In the genomic region with DNA sequence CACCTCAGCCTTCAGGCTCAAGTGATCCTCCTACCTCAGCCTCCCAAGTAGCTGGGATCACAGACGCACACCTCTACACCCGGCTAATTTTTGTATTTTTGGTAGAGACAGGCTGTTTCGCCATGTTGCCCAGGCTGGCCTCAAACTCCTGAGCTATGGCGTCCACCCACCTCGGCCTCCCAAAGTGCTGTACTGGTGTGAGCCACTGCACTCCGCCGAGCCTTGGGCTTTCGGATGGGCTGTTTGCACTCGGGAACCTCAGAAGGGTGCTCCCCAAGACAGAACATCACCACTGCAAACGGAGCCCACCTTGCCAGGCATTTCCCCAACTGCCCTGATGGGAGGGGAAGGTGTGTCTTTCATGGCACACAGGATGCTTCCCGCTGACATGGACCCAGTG, we compare ENCODE assay signal across 1 cellular context.
TF ChIP-seq lines count a peak whose summit lies in the region.

No MANE protein-coding gene starts in this region.

TF ChIP-seq in H1, 55 proteins besides CTCF, POLR2A, EP300 and RAD21:
- TF ChIP-seq TCF12 (IDR thresholded peaks at IDR 0.05; ENCODE audit: low read depth, low read length) (no peak), GABPA (IDR thresholded peaks at IDR 0.05; ENCODE audit: borderline replicate concordance, insufficient read depth, low read length) (no peak), CTBP2 (IDR thresholded peaks at IDR 0.05; ENCODE audit: borderline replicate concordance, insufficient read depth, insufficient read length, low read length) (no peak), SP2 (IDR thresholded peaks at IDR 0.05; ENCODE audit: low read length) (no peak), NRF1 (IDR thresholded peaks at IDR 0.05; ENCODE audit: low read depth, low read length) (no peak), TAF1 (IDR thresholded peaks at IDR 0.05; ENCODE audit: low read depth, low read length) (no peak), SRF (IDR thresholded peaks at IDR 0.05; ENCODE audit: low read depth, low read length) (no peak), ZNF274 (IDR thresholded peaks at IDR 0.05; ENCODE audit: borderline replicate concordance, extremely low read depth, low read length) (no peak), JUN (IDR thresholded peaks at IDR 0.05; ENCODE audit: low read depth, low read length) (no peak), YY1 (IDR thresholded peaks at IDR 0.05; ENCODE audit: low read depth, low read length) (no peak), TAF7 (optimal IDR thresholded peaks at IDR 0.05; ENCODE audit: borderline replicate concordance, low read depth, low read length) (no peak), SP1 (IDR thresholded peaks at IDR 0.05; ENCODE audit: low read depth, low read length) (no peak), SP4 (IDR thresholded peaks at IDR 0.05; ENCODE audit: low read length) (no peak), ASH2L (IDR thresholded peaks at IDR 0.05; ENCODE audit: low read length) (no peak), KDM1A (IDR thresholded peaks at IDR 0.05; ENCODE audit: borderline replicate concordance, low read length) (no peak), RFX5 (IDR thresholded peaks at IDR 0.05; ENCODE audit: borderline replicate concordance, low read depth, low read length) (no peak), SUZ12 (IDR thresholded peaks at IDR 0.05; ENCODE audit: low read length) (no peak)
- TF ChIP-seq, protein P1, sequence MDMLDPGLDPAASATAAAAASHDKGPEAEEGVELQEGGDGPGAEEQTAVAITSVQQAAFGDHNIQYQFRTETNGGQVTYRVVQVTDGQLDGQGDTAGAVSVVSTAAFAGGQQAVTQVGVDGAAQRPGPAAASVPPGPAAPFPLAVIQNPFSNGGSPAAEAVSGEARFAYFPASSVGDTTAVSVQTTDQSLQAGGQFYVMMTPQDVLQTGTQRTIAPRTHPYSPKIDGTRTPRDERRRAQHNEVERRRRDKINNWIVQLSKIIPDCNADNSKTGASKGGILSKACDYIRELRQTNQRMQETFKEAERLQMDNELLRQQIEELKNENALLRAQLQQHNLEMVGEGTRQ (IDR thresholded peaks at IDR 0.05; ENCODE audit: low read length), result no peak
- TF ChIP-seq, protein P2, sequence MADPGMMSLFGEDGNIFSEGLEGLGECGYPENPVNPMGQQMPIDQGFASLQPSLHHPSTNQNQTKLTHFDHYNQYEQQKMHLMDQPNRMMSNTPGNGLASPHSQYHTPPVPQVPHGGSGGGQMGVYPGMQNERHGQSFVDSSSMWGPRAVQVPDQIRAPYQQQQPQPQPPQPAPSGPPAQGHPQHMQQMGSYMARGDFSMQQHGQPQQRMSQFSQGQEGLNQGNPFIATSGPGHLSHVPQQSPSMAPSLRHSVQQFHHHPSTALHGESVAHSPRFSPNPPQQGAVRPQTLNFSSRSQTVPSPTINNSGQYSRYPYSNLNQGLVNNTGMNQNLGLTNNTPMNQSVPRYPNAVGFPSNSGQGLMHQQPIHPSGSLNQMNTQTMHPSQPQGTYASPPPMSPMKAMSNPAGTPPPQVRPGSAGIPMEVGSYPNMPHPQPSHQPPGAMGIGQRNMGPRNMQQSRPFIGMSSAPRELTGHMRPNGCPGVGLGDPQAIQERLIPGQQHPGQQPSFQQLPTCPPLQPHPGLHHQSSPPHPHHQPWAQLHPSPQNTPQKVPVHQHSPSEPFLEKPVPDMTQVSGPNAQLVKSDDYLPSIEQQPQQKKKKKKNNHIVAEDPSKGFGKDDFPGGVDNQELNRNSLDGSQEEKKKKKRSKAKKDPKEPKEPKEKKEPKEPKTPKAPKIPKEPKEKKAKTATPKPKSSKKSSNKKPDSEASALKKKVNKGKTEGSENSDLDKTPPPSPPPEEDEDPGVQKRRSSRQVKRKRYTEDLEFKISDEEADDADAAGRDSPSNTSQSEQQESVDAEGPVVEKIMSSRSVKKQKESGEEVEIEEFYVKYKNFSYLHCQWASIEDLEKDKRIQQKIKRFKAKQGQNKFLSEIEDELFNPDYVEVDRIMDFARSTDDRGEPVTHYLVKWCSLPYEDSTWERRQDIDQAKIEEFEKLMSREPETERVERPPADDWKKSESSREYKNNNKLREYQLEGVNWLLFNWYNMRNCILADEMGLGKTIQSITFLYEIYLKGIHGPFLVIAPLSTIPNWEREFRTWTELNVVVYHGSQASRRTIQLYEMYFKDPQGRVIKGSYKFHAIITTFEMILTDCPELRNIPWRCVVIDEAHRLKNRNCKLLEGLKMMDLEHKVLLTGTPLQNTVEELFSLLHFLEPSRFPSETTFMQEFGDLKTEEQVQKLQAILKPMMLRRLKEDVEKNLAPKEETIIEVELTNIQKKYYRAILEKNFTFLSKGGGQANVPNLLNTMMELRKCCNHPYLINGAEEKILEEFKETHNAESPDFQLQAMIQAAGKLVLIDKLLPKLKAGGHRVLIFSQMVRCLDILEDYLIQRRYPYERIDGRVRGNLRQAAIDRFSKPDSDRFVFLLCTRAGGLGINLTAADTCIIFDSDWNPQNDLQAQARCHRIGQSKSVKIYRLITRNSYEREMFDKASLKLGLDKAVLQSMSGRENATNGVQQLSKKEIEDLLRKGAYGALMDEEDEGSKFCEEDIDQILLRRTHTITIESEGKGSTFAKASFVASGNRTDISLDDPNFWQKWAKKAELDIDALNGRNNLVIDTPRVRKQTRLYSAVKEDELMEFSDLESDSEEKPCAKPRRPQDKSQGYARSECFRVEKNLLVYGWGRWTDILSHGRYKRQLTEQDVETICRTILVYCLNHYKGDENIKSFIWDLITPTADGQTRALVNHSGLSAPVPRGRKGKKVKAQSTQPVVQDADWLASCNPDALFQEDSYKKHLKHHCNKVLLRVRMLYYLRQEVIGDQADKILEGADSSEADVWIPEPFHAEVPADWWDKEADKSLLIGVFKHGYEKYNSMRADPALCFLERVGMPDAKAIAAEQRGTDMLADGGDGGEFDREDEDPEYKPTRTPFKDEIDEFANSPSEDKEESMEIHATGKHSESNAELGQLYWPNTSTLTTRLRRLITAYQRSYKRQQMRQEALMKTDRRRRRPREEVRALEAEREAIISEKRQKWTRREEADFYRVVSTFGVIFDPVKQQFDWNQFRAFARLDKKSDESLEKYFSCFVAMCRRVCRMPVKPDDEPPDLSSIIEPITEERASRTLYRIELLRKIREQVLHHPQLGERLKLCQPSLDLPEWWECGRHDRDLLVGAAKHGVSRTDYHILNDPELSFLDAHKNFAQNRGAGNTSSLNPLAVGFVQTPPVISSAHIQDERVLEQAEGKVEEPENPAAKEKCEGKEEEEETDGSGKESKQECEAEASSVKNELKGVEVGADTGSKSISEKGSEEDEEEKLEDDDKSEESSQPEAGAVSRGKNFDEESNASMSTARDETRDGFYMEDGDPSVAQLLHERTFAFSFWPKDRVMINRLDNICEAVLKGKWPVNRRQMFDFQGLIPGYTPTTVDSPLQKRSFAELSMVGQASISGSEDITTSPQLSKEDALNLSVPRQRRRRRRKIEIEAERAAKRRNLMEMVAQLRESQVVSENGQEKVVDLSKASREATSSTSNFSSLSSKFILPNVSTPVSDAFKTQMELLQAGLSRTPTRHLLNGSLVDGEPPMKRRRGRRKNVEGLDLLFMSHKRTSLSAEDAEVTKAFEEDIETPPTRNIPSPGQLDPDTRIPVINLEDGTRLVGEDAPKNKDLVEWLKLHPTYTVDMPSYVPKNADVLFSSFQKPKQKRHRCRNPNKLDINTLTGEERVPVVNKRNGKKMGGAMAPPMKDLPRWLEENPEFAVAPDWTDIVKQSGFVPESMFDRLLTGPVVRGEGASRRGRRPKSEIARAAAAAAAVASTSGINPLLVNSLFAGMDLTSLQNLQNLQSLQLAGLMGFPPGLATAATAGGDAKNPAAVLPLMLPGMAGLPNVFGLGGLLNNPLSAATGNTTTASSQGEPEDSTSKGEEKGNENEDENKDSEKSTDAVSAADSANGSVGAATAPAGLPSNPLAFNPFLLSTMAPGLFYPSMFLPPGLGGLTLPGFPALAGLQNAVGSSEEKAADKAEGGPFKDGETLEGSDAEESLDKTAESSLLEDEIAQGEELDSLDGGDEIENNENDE (IDR thresholded peaks at IDR 0.05; ENCODE audit: insufficient replicate concordance, low read length), result no peak
